8 cellular contexts compared by ENCODE assay signal in genomic region chr14:69708586-69709169, GRCh38. TPM values are rescaled to one million over a fixed set of nuclear protein-coding genes. Genes with fewer than 3 reads are reported as not detected.
DNase-seq lines count a peak whose midpoint lies in the region; ATAC-seq, FAIRE-seq and TF ChIP-seq lines count a peak whose summit lies in the region.

No MANE protein-coding gene starts in this region.

- TF ChIP-seq POLR2A in GM12891 (IDR thresholded peaks at IDR 0.05; ENCODE audit: low read depth, low read length) (no peak), sigmoid colon (IDR thresholded peaks at IDR 0.05) (no peak)

- intact Hi-C loops in A673 (cut with micrococcal nuclease; ENCODE audit: unreplicated experiment): no loop called here
- intact Hi-C loops in sigmoid colon (cut with DNase I): no loop called here

- no peaks in the 10 kb centered on the region for H3K9me3 ChIP-seq in A673 (ENCODE audit: low read depth, low read length, poor library complexity, severe bottlenecking)
- H3K9me3 ChIP-seq in SJCRH30 (replicated peaks): no peaks in the 10 kb centered on the region
- H3K9me3 ChIP-seq in sigmoid colon: no peaks in the 10 kb centered on the region

- no peaks in the 10 kb centered on the region for H3K36me3 ChIP-seq in A673 (ENCODE audit: insufficient read depth, low read length, poor library complexity, severe bottlenecking)
- H3K36me3 ChIP-seq in SJCRH30: no peaks in the 10 kb centered on the region
- H3K36me3 ChIP-seq in sigmoid colon: peaks cover 9 to 76% (median 27%) of the 10 kb centered on the region in 4 donors

- H3K4me3 ChIP-seq in A673 (ENCODE audit: low read depth, low read length, poor library complexity, severe bottlenecking): no peak overlapping the region
- H3K4me3 ChIP-seq in SJCRH30: no peak overlapping the region
- H3K4me3 ChIP-seq in epithelial cell of proximal tubule (ENCODE audit: low read depth, low read length): no peak overlapping the region
- no peak overlapping the region for H3K4me3 ChIP-seq in sigmoid colon

- H3K27me3 ChIP-seq in A673 (replicated peaks; ENCODE audit: insufficient read depth, low read depth, low read length, poor library complexity): no peaks in the 10 kb centered on the region
- no peaks in the 10 kb centered on the region for H3K27me3 ChIP-seq in SJCRH30
- no peaks in the 10 kb centered on the region for H3K27me3 ChIP-seq in sigmoid colon

- no peak for TF ChIP-seq EP300 in sigmoid colon (IDR thresholded peaks at IDR 0.05)

- ATAC-seq in GM21447 (IDR thresholded peaks at IDR 0.05; ENCODE audit: unreplicated experiment) (no peak), HG03159 (IDR thresholded peaks at IDR 0.05; ENCODE audit: unreplicated experiment) (no peak)

- POLR2A ChIA-PET in A673 (lab: Charles Lee; ENCODE audit: low non-redundant PET): no interaction called here

- 77 to 82% methylated on average over 9 of the region's 9 CpGs for WGBS in sigmoid colon, 2 donors

- peak; percentile 43 for TF ChIP-seq CTCF in A673 (conservative IDR thresholded peaks at IDR 0.05; ENCODE audit: low read depth, low read length)
- TF ChIP-seq CTCF in epithelial cell of proximal tubule (conservative IDR thresholded peaks at IDR 0.05; ENCODE audit: low read depth, low read length): peak; percentile 51
- TF ChIP-seq CTCF in sigmoid colon (IDR thresholded peaks at IDR 0.05): no peak

- H3K4me1 ChIP-seq in A673 (ENCODE audit: insufficient read depth, low read length, poor library complexity, severe bottlenecking) (peaks cover 31% of the 10 kb centered on the region), SJCRH30 (peaks cover 32% of the 10 kb centered on the region), sigmoid colon (peaks cover 0 to 35% (median 31%) of the 10 kb centered on the region in 4 donors)

- no peak for DNase-seq in A673 (ENCODE audit: low spot score)
- DNase-seq in GM12891 (ENCODE audit: insufficient read length, low spot score): no peak
- DNase-seq in SJCRH30: peak; percentile 67 to 82
- no peak for DNase-seq in epithelial cell of proximal tubule (ENCODE audit: low read depth)
- DNase-seq in stimulated activated naive CD4-positive, alpha-beta T cell treated with Interleukin-2 at 50 U/mL for 16 hours (lab: John Stamatoyannopoulos, UW): peak; percentile 12
- no peak for DNase-seq in sigmoid colon

- BruUV-seq in A673 (replicated peaks; lab: Mats Ljungman, UMichigan): no TSS peak

- H3K27ac ChIP-seq in A673 (ENCODE audit: low read depth, low read length, poor library complexity, severe bottlenecking) (no peak overlapping the region), SJCRH30 (no peak overlapping the region), sigmoid colon (no peak overlapping the region)

- FAIRE-seq in GM12891 (lab: Jason Lieb, UNC): peak; percentile 9

- CTCF ChIA-PET in A673 (lab: Charles Lee): no interaction called here

TF ChIP-seq in GM12891, 5 proteins besides CTCF, POLR2A, EP300 and RAD21:
- no peak for TF ChIP-seq PAX5 (IDR thresholded peaks at IDR 0.05; ENCODE audit: insufficient read depth, low read length, severe bottlenecking)

RNA-seq across cellular contexts. Expression of gene SRSF5, which starts 58.3 kb away (rescaled TPM):
- total RNA-seq in A673 (2021): 324 and 338 TPM in 2 replicates
- 378 TPM for polyA plus RNA-seq in GM12891 (2012; ENCODE audit: low read depth, missing spikeins)
- total RNA-seq in SJCRH30 (2014; rRNA removed; shearing (Covaris generic)): 144 and 173 TPM in 2 replicates
- 95.4 and 151 TPM in 2 replicates for total RNA-seq in epithelial cell of proximal tubule
- 100 to 1,000 TPM; 263 to 366 (median 303) TPM for total RNA-seq in sigmoid colon
- polyA plus RNA-seq in sigmoid colon: 100 to 1,000 TPM; 211 to 338 (median 288) TPM

Comparison
In these comparisons a context has a peak if more than half of its experiments do, and no peak if none do; other contexts are left out.
1. DNase-seq: peak in SJCRH30 (2 of 2) and stimulated activated naive CD4-positive, alpha-beta T cell treated with Interleukin-2 at 50 U/mL for 16 hours (single experiment); none in A673 (single experiment), GM12891 (single experiment), epithelial cell of proximal tubule (single experiment) and sigmoid colon (single experiment).
2. CTCF ChIP-seq: peak in A673 (single experiment) and epithelial cell of proximal tubule (single experiment); none in sigmoid colon (0 of 4).